In the genomic region with DNA sequence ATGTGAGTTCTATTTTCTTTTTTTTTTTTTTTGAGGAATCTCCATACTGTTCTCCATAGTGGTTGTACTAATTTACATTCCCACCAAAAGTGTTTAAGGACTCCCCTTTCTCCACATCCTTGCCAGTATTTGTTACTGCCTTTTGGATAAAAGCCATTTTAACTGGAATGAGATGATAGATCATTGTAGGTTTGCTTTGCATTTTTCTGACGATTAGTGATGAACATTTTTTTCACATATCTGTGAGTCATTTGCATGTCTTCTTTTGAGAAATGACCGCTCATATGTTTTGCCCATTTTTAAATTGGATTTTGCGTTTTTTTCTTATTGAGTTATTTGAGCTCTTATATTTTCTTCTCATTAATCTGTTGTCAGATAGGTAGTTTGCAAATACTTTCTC, we compare ENCODE assay signal across 16 cellular contexts.
"Had no signal": no experiment of that assay in that cellular context is flagged by ENCODE, and none has a peak within 500 bp of the region (broad histone marks: within the 10 kb centered on the region; RNA-seq: fewer than 3 reads in every experiment).

No MANE protein-coding gene starts in this region.

- H3K27me3 ChIP-seq: foreskin keratinocyte, sigmoid colon, stomach, transverse colon had no signal

- H3K9me3 ChIP-seq: sigmoid colon, stomach, thoracic aorta, transverse colon had no signal

- H3K4me1 ChIP-seq: foreskin keratinocyte, sigmoid colon, stomach, transverse colon had no signal

- H3K4me3 ChIP-seq: mucosa of descending colon, sigmoid colon, skin epidermis, stomach, thoracic aorta, transverse colon had no signal

- H3K36me3 ChIP-seq: sigmoid colon, stomach, thoracic aorta, transverse colon had no signal

- DNase-seq: effector memory CD4-positive, alpha-beta T cell; head of caudate nucleus; hippocampal formation; mucosa of descending colon; naive thymus-derived CD8-positive, alpha-beta T cell; posterior cingulate gyrus; sigmoid colon; stimulated activated CD4-positive, alpha-beta T cell treated with anti-CD3 and anti-CD28 coated beads, Interleukin-12 subunit alpha, Interleukin-12 subunit beta, amount 100 ng/mL, for 4 hours; stimulated activated naive CD4-positive, alpha-beta T cell; stomach; substantia nigra; transverse colon had no signal

- ATAC-seq: esophagus mucosa; foreskin keratinocyte; mucosa of descending colon; naive thymus-derived CD8-positive, alpha-beta T cell had no signal

- H3K27ac ChIP-seq: foreskin keratinocyte, sigmoid colon, skin epidermis, stomach, thoracic aorta, transverse colon had no signal
